In genomic region chr5:113295111-113295539, GRCh38 we compare ENCODE assay signal across 8 cellular contexts.
DNase-seq lines count a peak whose midpoint lies in the region; TF ChIP-seq lines count a peak whose summit lies in the region.

No MANE protein-coding gene starts in this region.

- peak overlapping the region; percentile 80 for H3K4me2 ChIP-seq in Karpas-422 (ENCODE audit: low read depth, low read length, poor library complexity, severe bottlenecking)

- no peaks in the 10 kb centered on the region for H3K36me3 ChIP-seq in Karpas-422 (ENCODE audit: insufficient read depth, low read length)
- H3K36me3 ChIP-seq in muscle layer of colon (ENCODE audit: insufficient read depth, low read length): no peaks in the 10 kb centered on the region

- H3K79me2 ChIP-seq in Karpas-422 (ENCODE audit: low read length): no peaks in the 10 kb centered on the region

- peaks cover 27% of the 10 kb centered on the region for H3K4me1 ChIP-seq in Karpas-422 (ENCODE audit: low read length)
- peaks cover 8% of the 10 kb centered on the region for H3K4me1 ChIP-seq in muscle layer of colon (ENCODE audit: insufficient read depth, low read length)

- H3K9me3 ChIP-seq in Karpas-422 (ENCODE audit: low read length): no peaks in the 10 kb centered on the region
- H3K9me3 ChIP-seq in muscle layer of colon (ENCODE audit: low read length): no peaks in the 10 kb centered on the region

- no peaks in the 10 kb centered on the region for H3K9me2 ChIP-seq in Karpas-422 (replicated peaks; ENCODE audit: insufficient read depth, low read length)

- H3K27me3 ChIP-seq in Karpas-422 (ENCODE audit: low read length): no peaks in the 10 kb centered on the region
- H3K27me3 ChIP-seq in dorsolateral prefrontal cortex: no peaks in the 10 kb centered on the region
- H3K27me3 ChIP-seq in muscle layer of colon (ENCODE audit: control insufficient read depth in 1 of 2, insufficient read depth in 2 of 2, low read length in 2 of 2): no peaks in the 10 kb centered on the region

- H3K4me3 ChIP-seq in Karpas-422 (ENCODE audit: low read length) (peak overlapping the region; percentile 73), dorsolateral prefrontal cortex (peak overlapping the region; percentile 50 to 85 (median 72)), muscle layer of colon (ENCODE audit: low read depth in 1 of 2, low read length in 2 of 2) (peak overlapping the region; percentile 64 to 82)

- intact Hi-C loops in dorsolateral prefrontal cortex (cut with DNase I): no loop called here

- DNase-seq in AG09319 (ENCODE audit: extremely low read depth, low read depth) (no peak), Karpas-422 (no peak), dorsolateral prefrontal cortex (no peak), RPMI8226 (no peak), mucosa of gallbladder (ENCODE audit: low spot score) (no peak), NOMO-1 (lab: John Stamatoyannopoulos, UW; ENCODE audit: unreplicated experiment in 2 of 2) (no peak)
- DNase-seq in effector CD4-positive, alpha-beta T cell: no peak

- H2AFZ ChIP-seq in Karpas-422 (ENCODE audit: low read length): peak overlapping the region; percentile 80

- TF ChIP-seq CTCF in AG09319 (IDR thresholded peaks at IDR 0.05; ENCODE audit: low read depth, low read length) (peak; percentile 7; the same call in 1 of the 2 replicates), dorsolateral prefrontal cortex (IDR thresholded peaks at IDR 0.05 in 54 of 56, conservative IDR thresholded peaks at IDR 0.05 in 2 of 56; ENCODE audit: low read depth in 1 of 56, partially characterized antibody in 56 of 56) (no peak)

- H3K27ac ChIP-seq in Karpas-422 (ENCODE audit: low read length): no peak overlapping the region
- H3K27ac ChIP-seq in dorsolateral prefrontal cortex: peak overlapping the region in 36 of 59 donors; percentile 1 to 84 (median 72)
- H3K27ac ChIP-seq in muscle layer of colon (ENCODE audit: low read depth, low read length): no peak overlapping the region

- H4K20me1 ChIP-seq in Karpas-422 (ENCODE audit: insufficient read depth, low read depth, low read length): no peaks in the 10 kb centered on the region

- peak overlapping the region; percentile 60 for H3K9ac ChIP-seq in Karpas-422 (ENCODE audit: low read length)
- peak overlapping the region; percentile 25 for H3K9ac ChIP-seq in muscle layer of colon (ENCODE audit: low read length)

Comparison
In these comparisons a context has a peak if more than half of its experiments do, and no peak if none do; other contexts are left out.
1. H3K27ac ChIP-seq: peak in dorsolateral prefrontal cortex (36 of 59); none in Karpas-422 (single experiment) and muscle layer of colon (single experiment).
2. Peak in every context shown above with its lines, with median percentiles within 50 percentile points of each other: H3K4me3 ChIP-seq.